In genomic region chr11:60748821-60749220, GRCh38 we compare ENCODE assay signal across 29 cellular contexts.
"Had no signal": no experiment of that assay in that cellular context is flagged by ENCODE, and none has a peak within 500 bp of the region (broad histone marks: within the 10 kb centered on the region; RNA-seq: fewer than 3 reads in every experiment).

No MANE protein-coding gene starts in this region.

- H3K9ac ChIP-seq: neural progenitor cell, parathyroid adenoma had no signal

- H3K36me3 Mint-ChIP-seq: natural killer cell; neural progenitor cell; stimulated activated effector memory CD8-positive, alpha-beta T cell treated with anti-CD3 and anti-CD28 coated beads, Interleukin-12 subunit alpha, Interleukin-12 subunit beta, amount 100 ng/mL, for 72 hours; type B pancreatic cell had no signal

- H3K27me3 ChIP-seq: neural progenitor cell, ovary, right lobe of liver, testis, upper lobe of right lung, uterus had no signal

- DNase-seq: natural killer cell; occipital lobe; ovary; posterior cingulate gyrus; psoas muscle; right cardiac atrium; right lobe of liver; sigmoid colon; small intestine; stimulated activated CD4-positive, alpha-beta T cell treated with anti-CD3 and anti-CD28 coated beads, Interleukin-15, amount 100 ng/mL, for 24 hours; stimulated activated CD4-positive, alpha-beta T cell treated with anti-CD3 and anti-CD28 coated beads, Interleukin-2, amount 100 ng/mL, for 24 hours; stimulated activated CD4-positive, alpha-beta T cell treated with anti-CD3 and anti-CD28 coated beads, Interleukin-2, amount 100 ng/mL, for 48 hours; stimulated activated CD4-positive, alpha-beta T cell treated with anti-CD3 and anti-CD28 coated beads, Interleukin-4, amount 100 ng/mL, for 24 hours; stimulated activated naive CD4-positive, alpha-beta T cell; stimulated activated naive CD8-positive, alpha-beta T cell treated with anti-CD3 and anti-CD28 coated beads, Interleukin-15, amount 100 ng/mL, for 72 hours; stimulated activated naive CD8-positive, alpha-beta T cell treated with anti-CD3 and anti-CD28 coated beads, Interleukin-15, Interleukin-2, amounts not matched to agents 100 U/mL and 50 U/mL, for 24 hours; substantia nigra; testis; transverse colon; upper lobe of right lung; uterus had no signal

- H3K27ac ChIP-seq: neural progenitor cell, ovary, parathyroid adenoma, psoas muscle, right lobe of liver, sigmoid colon, suprapubic skin, testis, tibial artery, transverse colon, upper lobe of right lung, uterus had no signal

- H3K4me2 ChIP-seq: neural progenitor cell had no signal

- ATAC-seq: natural killer cell; psoas muscle; right cardiac atrium; stimulated activated effector memory CD8-positive, alpha-beta T cell treated with anti-CD3 and anti-CD28 coated beads, Interleukin-12 subunit alpha, Interleukin-12 subunit beta, amount 100 ng/mL, for 72 hours; stimulated activated naive CD8-positive, alpha-beta T cell treated with anti-CD3 and anti-CD28 coated beads, Interleukin-15, amount 100 ng/mL, for 72 hours; stimulated activated naive CD8-positive, alpha-beta T cell treated with anti-CD3 and anti-CD28 coated beads, Interleukin-15, Interleukin-2, amounts not matched to agents 100 U/mL and 50 U/mL, for 24 hours; upper lobe of right lung had no signal

- H3K4me1 ChIP-seq: psoas muscle, right lobe of liver, sigmoid colon, suprapubic skin, tibial artery, transverse colon, upper lobe of right lung, uterus had no signal

- H3K4me3 Mint-ChIP-seq: natural killer cell; nephron; neural progenitor cell; stimulated activated effector memory CD8-positive, alpha-beta T cell treated with anti-CD3 and anti-CD28 coated beads, Interleukin-12 subunit alpha, Interleukin-12 subunit beta, amount 100 ng/mL, for 72 hours; stimulated activated naive CD8-positive, alpha-beta T cell treated with anti-CD3 and anti-CD28 coated beads, Interleukin-15, amount 100 ng/mL, for 72 hours; type B pancreatic cell had no signal

- H3K36me3 ChIP-seq: neural progenitor cell, ovary, right lobe of liver, sigmoid colon, suprapubic skin, tibial artery, transverse colon, upper lobe of right lung, uterus had no signal

- H3K9me3 Mint-ChIP-seq: type B pancreatic cell had no signal

- H3K4me3 ChIP-seq: neural progenitor cell, ovary, psoas muscle, right lobe of liver, sigmoid colon, suprapubic skin, testis, tibial artery, transverse colon, upper lobe of right lung, uterus had no signal

- H3K4me1 Mint-ChIP-seq: natural killer cell; stimulated activated effector memory CD8-positive, alpha-beta T cell treated with anti-CD3 and anti-CD28 coated beads, Interleukin-12 subunit alpha, Interleukin-12 subunit beta, amount 100 ng/mL, for 72 hours; stimulated activated naive CD8-positive, alpha-beta T cell treated with anti-CD3 and anti-CD28 coated beads, Interleukin-15, amount 100 ng/mL, for 72 hours had no signal

- H3K27ac Mint-ChIP-seq: natural killer cell; nephron; neural progenitor cell; progenitor cell of endocrine pancreas; stimulated activated effector memory CD8-positive, alpha-beta T cell treated with anti-CD3 and anti-CD28 coated beads, Interleukin-12 subunit alpha, Interleukin-12 subunit beta, amount 100 ng/mL, for 72 hours; stimulated activated naive CD8-positive, alpha-beta T cell treated with anti-CD3 and anti-CD28 coated beads, Interleukin-15, amount 100 ng/mL, for 72 hours; type B pancreatic cell had no signal

- H3K9me3 ChIP-seq: ovary, psoas muscle, right lobe of liver, sigmoid colon, suprapubic skin, testis, tibial artery, transverse colon, upper lobe of right lung, uterus had no signal
